ENCODE assay signal across 20 cellular contexts in genomic region chr5:53965459-53965858, GRCh38.
DNase-seq lines count a peak whose midpoint lies in the region; TF ChIP-seq lines count a peak whose summit lies in the region.
"Had no signal": no experiment of that assay in that cellular context is flagged by ENCODE, and none has a peak within 500 bp of the region (broad histone marks: within the 10 kb centered on the region; RNA-seq: fewer than 3 reads in every experiment).

No MANE protein-coding gene starts in this region.

- H3K4me2 ChIP-seq in osteoblast (ENCODE audit: insufficient read depth, low read length) = no peak overlapping the region
- H3K4me2 ChIP-seq: KMS-11 had no signal

- H3K27ac Mint-ChIP-seq in activated CD4-positive, alpha-beta T cell treated with anti-CD3 and anti-CD28 coated beads, Interleukin-2, amount 10 ng/mL, durations not matched to agents 24 days and 14 days = no peak overlapping the region
- H3K27ac Mint-ChIP-seq: CD14-positive monocyte had no signal

- H3K9me3 Mint-ChIP-seq in activated CD4-positive, alpha-beta T cell treated with anti-CD3 and anti-CD28 coated beads, Interleukin-2, amount 10 ng/mL, durations not matched to agents 24 days and 14 days = no peaks in the 10 kb centered on the region
- H3K9me3 Mint-ChIP-seq: H9 had no signal

- no peaks in the 10 kb centered on the region for H3K9me3 ChIP-seq in osteoblast (ENCODE audit: low read depth, low read length)
- H3K9me3 ChIP-seq: SJCRH30 had no signal

- no peaks in the 10 kb centered on the region for H3K36me3 Mint-ChIP-seq in activated CD4-positive, alpha-beta T cell treated with anti-CD3 and anti-CD28 coated beads, Interleukin-2, amount 10 ng/mL, durations not matched to agents 24 days and 14 days (ENCODE audit: low read depth)

- no peaks in the 10 kb centered on the region for H4K20me1 ChIP-seq in osteoblast (ENCODE audit: insufficient read depth, low read length)

- H3K27me3 Mint-ChIP-seq in activated CD4-positive, alpha-beta T cell treated with anti-CD3 and anti-CD28 coated beads, Interleukin-2, amount 10 ng/mL, durations not matched to agents 24 days and 14 days = no peaks in the 10 kb centered on the region

- H3K4me1 ChIP-seq in osteoblast (ENCODE audit: insufficient read depth, low read length) = no peaks in the 10 kb centered on the region
- H3K4me1 ChIP-seq: SJCRH30 had no signal

- no peaks in the 10 kb centered on the region for H3K27me3 ChIP-seq in osteoblast (ENCODE audit: insufficient read depth, low read length)
- H3K27me3 ChIP-seq: SJCRH30 had no signal

- no peaks in the 10 kb centered on the region for H3K4me1 Mint-ChIP-seq in activated CD4-positive, alpha-beta T cell treated with anti-CD3 and anti-CD28 coated beads, Interleukin-2, amount 10 ng/mL, durations not matched to agents 24 days and 14 days
- H3K4me1 Mint-ChIP-seq: CD14-positive monocyte had no signal

- no peaks in the 10 kb centered on the region for H3K36me3 ChIP-seq in osteoblast (ENCODE audit: insufficient read depth, low read length)
- H3K36me3 ChIP-seq: SJCRH30 had no signal

- no peak overlapping the region for H2AFZ ChIP-seq in osteoblast (ENCODE audit: low read length)

- intact Hi-C loops in activated CD4-positive, alpha-beta T cell treated with anti-CD3 and anti-CD28 coated beads, Interleukin-2, amount 10 ng/mL, durations not matched to agents 24 days and 14 days (cut with micrococcal nuclease) = no loop called here

- no peaks in the 10 kb centered on the region for H3K79me2 ChIP-seq in osteoblast (ENCODE audit: insufficient read depth, low read length)

- DNase-seq in EL (peak; percentile 5), HT1080 (ENCODE audit: low read depth) (peak; percentile 4), astrocyte of the hippocampus (ENCODE audit: low read depth, low spot score) (peak; percentile 25), osteoblast (ENCODE audit: insufficient read length, low spot score, missing footprints) (peak; percentile 35), anterior cingulate cortex (lab: John Stamatoyannopoulos, UW) (no peak), mesenteric fat pad (ENCODE audit: low spot score) (no peak)
- no peak for DNase-seq in activated CD4-positive, alpha-beta T cell treated with anti-CD3 and anti-CD28 coated beads, Interleukin-2, amount 10 ng/mL, durations not matched to agents 24 days and 14 days
- DNase-seq: ACHN, DND-41, GDM1, H9, NCI-H1048, NCI-H1436, NCI-H2081, NCI-H748 treated with DMSO at 0.1 percent for 48 hours, PC-3, SJCRH30 had no signal

- H3K4me3 ChIP-seq in osteoblast (ENCODE audit: insufficient read depth, low read length) = no peak overlapping the region
- H3K4me3 ChIP-seq: SJCRH30 had no signal

- no peak for TF ChIP-seq CTCF in osteoblast (IDR thresholded peaks at IDR 0.05; ENCODE audit: extremely low read depth, low read depth, low read length)

- no peak overlapping the region for H3K4me3 Mint-ChIP-seq in activated CD4-positive, alpha-beta T cell treated with anti-CD3 and anti-CD28 coated beads, Interleukin-2, amount 10 ng/mL, durations not matched to agents 24 days and 14 days
- H3K4me3 Mint-ChIP-seq: CD14-positive monocyte, H9 had no signal

- no peak overlapping the region for H3K27ac ChIP-seq in osteoblast (ENCODE audit: low read depth, low read length)
- H3K27ac ChIP-seq: KMS-11, RWPE1, SJCRH30 had no signal

Comparison
In these comparisons a context has a peak if more than half of its experiments do, and no peak if none do; other contexts are left out.
1. DNase-seq: peak in EL (single experiment), HT1080 (single experiment), astrocyte of the hippocampus (single experiment) and osteoblast (single experiment); none in activated CD4-positive, alpha-beta T cell treated with anti-CD3 and anti-CD28 coated beads, Interleukin-2, amount 10 ng/mL, durations not matched to agents 24 days and 14 days (single experiment), anterior cingulate cortex (0 of 58) and mesenteric fat pad (single experiment).